In the genomic region with DNA sequence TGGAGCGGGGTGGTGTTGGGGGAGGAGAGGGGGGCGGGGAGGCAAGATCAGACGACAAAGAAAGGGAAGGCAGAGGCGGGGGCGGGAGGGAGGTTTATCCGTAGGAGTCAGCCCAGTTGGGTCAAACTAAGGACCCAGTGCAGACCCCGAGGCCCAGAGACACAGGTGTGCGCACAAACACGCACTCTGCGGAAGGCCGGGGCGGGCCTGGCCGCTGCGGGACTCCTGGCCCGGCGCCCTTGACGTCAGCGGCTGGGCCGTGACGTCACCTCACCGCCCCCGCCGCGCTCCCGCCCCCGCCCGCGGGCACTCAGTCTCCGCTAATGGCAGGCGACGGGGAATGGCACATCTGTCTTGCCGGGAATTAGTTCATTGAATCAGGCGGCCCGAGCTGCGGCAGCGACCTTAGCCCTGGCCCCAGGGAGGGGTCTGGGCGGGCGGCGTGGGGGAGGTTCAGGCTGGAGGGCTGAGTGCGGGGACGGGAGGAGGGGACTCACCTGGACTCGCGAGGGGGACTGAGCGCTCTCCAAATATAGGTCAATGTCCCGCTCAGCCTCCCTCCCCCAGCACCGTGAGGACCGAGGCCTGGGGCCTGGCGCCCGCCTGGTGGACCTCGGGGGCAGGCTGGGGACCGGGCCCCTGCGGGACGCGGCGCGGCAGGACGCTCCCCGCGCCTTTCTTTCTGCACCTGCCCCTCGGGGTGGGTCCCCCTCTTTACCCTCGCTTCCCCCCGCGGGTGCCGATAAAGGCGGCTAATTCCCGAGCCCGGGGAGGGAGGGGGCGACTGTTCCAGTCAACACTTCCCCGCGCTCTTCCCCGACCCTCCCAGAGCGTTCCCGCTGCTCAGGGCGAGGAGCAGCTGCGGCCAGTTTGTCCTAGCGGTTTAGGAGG, we compare ENCODE assay signal across 8 cellular contexts. TPM values are rescaled to one million over a fixed set of nuclear protein-coding genes. Genes with fewer than 3 reads are reported as not detected.
A peak's percentile ranks its signal among the peaks of the same experiment; 100 is the strongest.
DNase-seq lines count a peak whose midpoint lies in the region; ATAC-seq and TF ChIP-seq lines count a peak whose summit lies in the region.

No MANE protein-coding gene starts in this region.

- no peaks in the 10 kb centered on the region for H3K36me3 ChIP-seq in colonic mucosa

- H3K9ac ChIP-seq in colonic mucosa (ENCODE audit: low read depth in 2 of 2, low read length in 2 of 2): no peak overlapping the region

- DNase-seq in ELR (ENCODE audit: low read depth) (peak; percentile 25), T-helper 22 cell (ENCODE audit: low read depth) (peak; percentile 44), colonic mucosa (no peak), medulla oblongata (ENCODE audit: extremely low spot score) (peak; percentile 34), NCI-H2107 treated with DMSO at 0.1 percent for 48 hours (lab: John Stamatoyannopoulos, UW; ENCODE audit: unreplicated experiment) (no peak)
- peak in 1 of 2 donors; percentile 32 for DNase-seq in stimulated activated effector memory CD8-positive, alpha-beta T cell treated with anti-CD3 and anti-CD28 coated beads, Interleukin-12 subunit alpha, Interleukin-12 subunit beta, amount 100 ng/mL, for 72 hours (ENCODE audit: low spot score in 2 of 2)

- no peak for TF ChIP-seq CTCF in colonic mucosa (IDR thresholded peaks at IDR 0.05)

- H3K27me3 ChIP-seq in colonic mucosa: peaks cover 28% of the 10 kb centered on the region

- no peak overlapping the region for H3K27ac Mint-ChIP-seq in stimulated activated effector memory CD8-positive, alpha-beta T cell treated with anti-CD3 and anti-CD28 coated beads, Interleukin-12 subunit alpha, Interleukin-12 subunit beta, amount 100 ng/mL, for 72 hours

- no peaks in the 10 kb centered on the region for H3K9me3 ChIP-seq in colonic mucosa

- H3K4me3 ChIP-seq in colonic mucosa: peak overlapping the region; percentile 30

- H3K36me3 Mint-ChIP-seq in stimulated activated effector memory CD8-positive, alpha-beta T cell treated with anti-CD3 and anti-CD28 coated beads, Interleukin-12 subunit alpha, Interleukin-12 subunit beta, amount 100 ng/mL, for 72 hours: no peaks in the 10 kb centered on the region

- H3K9me3 Mint-ChIP-seq in stimulated activated effector memory CD8-positive, alpha-beta T cell treated with anti-CD3 and anti-CD28 coated beads, Interleukin-12 subunit alpha, Interleukin-12 subunit beta, amount 100 ng/mL, for 72 hours: no peaks in the 10 kb centered on the region

- H3K4me1 Mint-ChIP-seq in stimulated activated effector memory CD8-positive, alpha-beta T cell treated with anti-CD3 and anti-CD28 coated beads, Interleukin-12 subunit alpha, Interleukin-12 subunit beta, amount 100 ng/mL, for 72 hours: peaks cover 17% of the 10 kb centered on the region

- ATAC-seq in stimulated activated effector memory CD8-positive, alpha-beta T cell treated with anti-CD3 and anti-CD28 coated beads, Interleukin-12 subunit alpha, Interleukin-12 subunit beta, amount 100 ng/mL, for 72 hours: peak; percentile 26
- ATAC-seq in GM21825 (IDR thresholded peaks at IDR 0.05; ENCODE audit: unreplicated experiment) (no peak), GM18870 (IDR thresholded peaks at IDR 0.05; ENCODE audit: unreplicated experiment) (no peak)

- peak overlapping the region; percentile 60 for H3K4me3 Mint-ChIP-seq in stimulated activated effector memory CD8-positive, alpha-beta T cell treated with anti-CD3 and anti-CD28 coated beads, Interleukin-12 subunit alpha, Interleukin-12 subunit beta, amount 100 ng/mL, for 72 hours

- intact Hi-C loops in colonic mucosa (cut with DNase I): no loop called here

- H3K27ac ChIP-seq in colonic mucosa: no peak overlapping the region

- H3K4me1 ChIP-seq in colonic mucosa: no peaks in the 10 kb centered on the region

RNA-seq across cellular contexts. Expression of a gene that starts 15.5 kb away (rescaled TPM):
- total RNA-seq in colonic mucosa: under 1 TPM; 0.12 to 0.40 TPM

RNA-seq across cellular contexts. Expression of a gene that starts 17.0 kb away (rescaled TPM):
- not detected for total RNA-seq in colonic mucosa

RNA-seq across cellular contexts. Expression of a gene that starts 22.8 kb away (rescaled TPM):
- total RNA-seq in colonic mucosa: not detected

RNA-seq across cellular contexts. Expression of a gene that starts 36.3 kb away (rescaled TPM):
- total RNA-seq in colonic mucosa: not detected

RNA-seq across cellular contexts. Expression of a gene that starts 47.2 kb away (rescaled TPM):
- total RNA-seq in colonic mucosa: 10 to 100 TPM in 1 of 2 donors, 1 to 10 TPM in 1; 9.4 to 27.1 TPM

Comparison
In these comparisons a context has a peak if more than half of its experiments do, and no peak if none do; other contexts are left out.
1. DNase-seq: peak in ELR (single experiment), T-helper 22 cell (single experiment) and medulla oblongata (single experiment); none in colonic mucosa (single experiment) and NCI-H2107 treated with DMSO at 0.1 percent for 48 hours (single experiment).